ENCODE assay signal across 28 cellular contexts in genomic region chr2:219919506-219919905, GRCh38.
"Had no signal": no experiment of that assay in that cellular context is flagged by ENCODE, and none has a peak within 500 bp of the region (broad histone marks: within the 10 kb centered on the region; RNA-seq: fewer than 3 reads in every experiment).

No MANE protein-coding gene starts in this region.

- H3K4me3 ChIP-seq: left lung, lower lobe of right lung, pancreas, prostate gland, sigmoid colon, spleen, suprapubic skin, thoracic aorta, tibial artery, upper lobe of right lung had no signal

- H3K9me3 Mint-ChIP-seq: naive thymus-derived CD8-positive, alpha-beta T cell; nephron progenitor cell; stimulated activated effector memory CD8-positive, alpha-beta T cell treated with anti-CD3 and anti-CD28 coated beads, Interleukin-12 subunit alpha, Interleukin-12 subunit beta, amount 100 ng/mL, for 72 hours; stimulated activated naive CD8-positive, alpha-beta T cell treated with anti-CD3 and anti-CD28 coated beads, Interleukin-15, Interleukin-2, amounts not matched to agents 100 ng/mL and 50 ng/mL, for 24 hours had no signal

- H3K27ac Mint-ChIP-seq: naive thymus-derived CD8-positive, alpha-beta T cell; nephron progenitor cell; stimulated activated effector memory CD8-positive, alpha-beta T cell treated with anti-CD3 and anti-CD28 coated beads, Interleukin-12 subunit alpha, Interleukin-12 subunit beta, amount 100 ng/mL, for 72 hours; stimulated activated naive CD8-positive, alpha-beta T cell treated with anti-CD3 and anti-CD28 coated beads, Interleukin-15, Interleukin-2, amounts not matched to agents 100 ng/mL and 50 ng/mL, for 24 hours had no signal

- H3K36me3 ChIP-seq: left lung, lower lobe of right lung, pancreas, prostate gland, sigmoid colon, spleen, suprapubic skin, thoracic aorta, tibial artery, upper lobe of right lung had no signal

- DNase-seq: hippocampal formation; kidney; left colon; left lung; lower lobe of right lung; mammary epithelial cell; mesenchymal stem cell; naive thymus-derived CD8-positive, alpha-beta T cell; nephron progenitor cell; nucleus accumbens; pancreas; posterior cingulate gyrus; retina; right cardiac atrium; sigmoid colon; small intestine; spleen; stimulated activated CD4-positive, alpha-beta T cell treated with anti-CD3 and anti-CD28 coated beads, Interleukin-4, amount 100 ng/mL, for 24 hours; stimulated activated naive CD4-positive, alpha-beta T cell; tibial artery; trophoblast cell; upper lobe of right lung had no signal

- H3K27me3 Mint-ChIP-seq: stimulated activated naive CD8-positive, alpha-beta T cell treated with anti-CD3 and anti-CD28 coated beads, Interleukin-15, Interleukin-2, amounts not matched to agents 100 ng/mL and 50 ng/mL, for 24 hours had no signal

- H3K4me1 ChIP-seq: left lung, lower lobe of right lung, pancreas, prostate gland, spleen, suprapubic skin, upper lobe of right lung had no signal

- ATAC-seq: left colon; left lung; lower lobe of right lung; naive thymus-derived CD8-positive, alpha-beta T cell; pancreas; right cardiac atrium; stimulated activated effector memory CD8-positive, alpha-beta T cell treated with anti-CD3 and anti-CD28 coated beads, Interleukin-12 subunit alpha, Interleukin-12 subunit beta, amount 100 ng/mL, for 72 hours; upper lobe of right lung had no signal

- H3K36me3 Mint-ChIP-seq: naive thymus-derived CD8-positive, alpha-beta T cell; stimulated activated effector memory CD8-positive, alpha-beta T cell treated with anti-CD3 and anti-CD28 coated beads, Interleukin-12 subunit alpha, Interleukin-12 subunit beta, amount 100 ng/mL, for 72 hours had no signal

- H3K9me3 ChIP-seq: left lung, lower lobe of right lung, pancreas, prostate gland, sigmoid colon, spleen, suprapubic skin, thoracic aorta, tibial artery, upper lobe of right lung had no signal

- H3K27ac ChIP-seq: left lung, lower lobe of right lung, pancreas, prostate gland, sigmoid colon, spleen, suprapubic skin, thoracic aorta, tibial artery, upper lobe of right lung had no signal

- H3K4me3 Mint-ChIP-seq: naive thymus-derived CD8-positive, alpha-beta T cell; nephron progenitor cell; stimulated activated effector memory CD8-positive, alpha-beta T cell treated with anti-CD3 and anti-CD28 coated beads, Interleukin-12 subunit alpha, Interleukin-12 subunit beta, amount 100 ng/mL, for 72 hours; stimulated activated naive CD8-positive, alpha-beta T cell treated with anti-CD3 and anti-CD28 coated beads, Interleukin-15, Interleukin-2, amounts not matched to agents 100 ng/mL and 50 ng/mL, for 24 hours had no signal

- FAIRE-seq: kidney, pancreas, small intestine, urothelium cell line had no signal

- H3K27me3 ChIP-seq: left lung, pancreas, sigmoid colon, suprapubic skin, tibial artery, upper lobe of right lung had no signal

- H3K4me1 Mint-ChIP-seq: naive thymus-derived CD8-positive, alpha-beta T cell; stimulated activated effector memory CD8-positive, alpha-beta T cell treated with anti-CD3 and anti-CD28 coated beads, Interleukin-12 subunit alpha, Interleukin-12 subunit beta, amount 100 ng/mL, for 72 hours had no signal
